ENCODE assay signal across 11 cellular contexts in genomic region chr19:29259153-29259552, GRCh38. TPM values are rescaled to one million over a fixed set of nuclear protein-coding genes. Genes with fewer than 3 reads are reported as not detected.
DNase-seq lines count a peak whose midpoint lies in the region; ATAC-seq and TF ChIP-seq lines count a peak whose summit lies in the region.
"Had no signal": no experiment of that assay in that cellular context is flagged by ENCODE, and none has a peak within 500 bp of the region (broad histone marks: within the 10 kb centered on the region; RNA-seq: fewer than 3 reads in every experiment).

No MANE protein-coding gene starts in this region.

- H3K4me1 ChIP-seq in OCI-LY3 (ENCODE audit: low read length) = peaks cover 8% of the 10 kb centered on the region; the same call in 1 of the 2 replicates
- H3K4me1 ChIP-seq: gastroesophageal sphincter had no signal

- DNase-seq in AG09319 (ENCODE audit: extremely low read depth, low read depth) (no peak), epithelial cell of esophagus (ENCODE audit: low read depth) (no peak), pons (ENCODE audit: low spot score) (no peak)
- DNase-seq in CD4-positive, alpha-beta T cell = no peak
- no peak for DNase-seq in natural killer cell treated with Interleukin-12 subunit alpha and Interleukin-12 subunit beta and Interleukin-15 and Interleukin-18, amount 100 ng/mL, for 72 hours (ENCODE audit: low spot score)
- no peak for DNase-seq in activated T-helper 2 cell treated with anti-CD3 and anti-CD28 coated beads, Interferon-gamma antibody, Interleukin-2, Interleukin-4, amounts not matched to agents 10 μg/mL and 5 μg/mL and 100 μg/mL, durations not matched to agents 14 hours and 24 hours and 36 hours (ENCODE audit: low spot score)
- DNase-seq: T-helper 2 cell had no signal

- no peaks in the 10 kb centered on the region for H3K9me3 ChIP-seq in OCI-LY3 (ENCODE audit: insufficient read depth, low read length)
- H3K9me3 ChIP-seq in CD4-positive, alpha-beta T cell (ENCODE audit: control insufficient read depth, low read length) = no peaks in the 10 kb centered on the region
- H3K9me3 ChIP-seq: gastroesophageal sphincter had no signal

- H3K27ac ChIP-seq in OCI-LY3 (ENCODE audit: low read length) = no peak overlapping the region
- H3K27ac ChIP-seq in CD4-positive, alpha-beta T cell (ENCODE audit: low read depth, low read length) = no peak overlapping the region
- H3K27ac ChIP-seq: gastroesophageal sphincter, skin epidermis had no signal

- H2AFZ ChIP-seq in OCI-LY3 (ENCODE audit: low read depth, low read length) = no peak overlapping the region

- H4K20me1 ChIP-seq in OCI-LY3 (ENCODE audit: insufficient read depth, low read length) = no peaks in the 10 kb centered on the region

- H3K9ac ChIP-seq in OCI-LY3 (ENCODE audit: low read length) = no peak overlapping the region

- CTCF ChIA-PET in CD4-positive, alpha-beta T cell (lab: Charles Lee) = no interaction called here

- no peak overlapping the region for H3K4me3 Mint-ChIP-seq in CD4-positive, alpha-beta T cell
- no peak overlapping the region for H3K4me3 Mint-ChIP-seq in natural killer cell treated with Interleukin-12 subunit alpha and Interleukin-12 subunit beta and Interleukin-15 and Interleukin-18, amount 100 ng/mL, for 72 hours
- H3K4me3 Mint-ChIP-seq in activated T-helper 2 cell treated with anti-CD3 and anti-CD28 coated beads, Interferon-gamma antibody, Interleukin-2, Interleukin-4, amounts not matched to agents 10 μg/mL and 5 μg/mL and 100 μg/mL, durations not matched to agents 14 hours and 24 hours and 36 hours (ENCODE audit: low read depth) = no peak overlapping the region

- no peak for ATAC-seq in CD4-positive, alpha-beta T cell (ENCODE audit: poor library complexity)
- ATAC-seq in natural killer cell treated with Interleukin-12 subunit alpha and Interleukin-12 subunit beta and Interleukin-15 and Interleukin-18, amount 100 ng/mL, for 72 hours = no peak
- ATAC-seq: gastroesophageal sphincter had no signal

- H3K9me3 Mint-ChIP-seq in CD4-positive, alpha-beta T cell = no peaks in the 10 kb centered on the region
- no peaks in the 10 kb centered on the region for H3K9me3 Mint-ChIP-seq in natural killer cell treated with Interleukin-12 subunit alpha and Interleukin-12 subunit beta and Interleukin-15 and Interleukin-18, amount 100 ng/mL, for 72 hours
- H3K9me3 Mint-ChIP-seq in activated T-helper 2 cell treated with anti-CD3 and anti-CD28 coated beads, Interferon-gamma antibody, Interleukin-2, Interleukin-4, amounts not matched to agents 10 μg/mL and 5 μg/mL and 100 μg/mL, durations not matched to agents 14 hours and 24 hours and 36 hours = no peaks in the 10 kb centered on the region

- H3K4me3 ChIP-seq in OCI-LY3 (ENCODE audit: low read length) = no peak overlapping the region
- H3K4me3 ChIP-seq in epithelial cell of esophagus (ENCODE audit: low read length) = no peak overlapping the region
- H3K4me3 ChIP-seq: gastroesophageal sphincter, skin epidermis had no signal

- H3K4me2 ChIP-seq in OCI-LY3 (ENCODE audit: low read length) = 0 out of 2 replicates have a peak overlapping the region, but pooled peaks have one; percentile 16

- intact Hi-C loops in CD4-positive, alpha-beta T cell (cut with DNase I, micrococcal nuclease) = no loop called here
- intact Hi-C loops in activated T-helper 2 cell treated with anti-CD3 and anti-CD28 coated beads, Interferon-gamma antibody, Interleukin-2, Interleukin-4, amounts not matched to agents 10 μg/mL and 5 μg/mL and 100 μg/mL, durations not matched to agents 14 hours and 24 hours and 36 hours (cut with micrococcal nuclease) = no loop called here

- POLR2A ChIA-PET in CD4-positive, alpha-beta T cell (lab: Charles Lee) = no interaction called here

- no peaks in the 10 kb centered on the region for H3K4me1 Mint-ChIP-seq in CD4-positive, alpha-beta T cell (ENCODE audit: low read depth)
- peaks cover 9 to 16% of the 10 kb centered on the region in 2 donors for H3K4me1 Mint-ChIP-seq in natural killer cell treated with Interleukin-12 subunit alpha and Interleukin-12 subunit beta and Interleukin-15 and Interleukin-18, amount 100 ng/mL, for 72 hours (ENCODE audit: low read depth in 2 of 2)
- no peaks in the 10 kb centered on the region for H3K4me1 Mint-ChIP-seq in activated T-helper 2 cell treated with anti-CD3 and anti-CD28 coated beads, Interferon-gamma antibody, Interleukin-2, Interleukin-4, amounts not matched to agents 10 μg/mL and 5 μg/mL and 100 μg/mL, durations not matched to agents 14 hours and 24 hours and 36 hours (ENCODE audit: low read depth)

- TF ChIP-seq CTCF in AG09319 (IDR thresholded peaks at IDR 0.05; ENCODE audit: low read depth, low read length) (peak; percentile 16), GM12874 (IDR thresholded peaks at IDR 0.05; ENCODE audit: insufficient read depth, low read depth, low read length) (0 out of 2 replicates have a peak, but pooled peaks have one; percentile 14), OCI-LY3 (IDR thresholded peaks at IDR 0.05; ENCODE audit: low read depth, low read length) (peak; percentile 71), epithelial cell of esophagus (IDR thresholded peaks at IDR 0.05; ENCODE audit: insufficient read depth, low read depth, low read length, missing control alignments) (peak; percentile 2)
- TF ChIP-seq CTCF in CD4-positive, alpha-beta T cell (IDR thresholded peaks at IDR 0.05) = no peak

- H3K36me3 Mint-ChIP-seq in CD4-positive, alpha-beta T cell (ENCODE audit: low read depth) = no peaks in the 10 kb centered on the region
- no peaks in the 10 kb centered on the region for H3K36me3 Mint-ChIP-seq in natural killer cell treated with Interleukin-12 subunit alpha and Interleukin-12 subunit beta and Interleukin-15 and Interleukin-18, amount 100 ng/mL, for 72 hours
- H3K36me3 Mint-ChIP-seq in activated T-helper 2 cell treated with anti-CD3 and anti-CD28 coated beads, Interferon-gamma antibody, Interleukin-2, Interleukin-4, amounts not matched to agents 10 μg/mL and 5 μg/mL and 100 μg/mL, durations not matched to agents 14 hours and 24 hours and 36 hours (ENCODE audit: low read depth) = no peaks in the 10 kb centered on the region

- H3K79me2 ChIP-seq in OCI-LY3 (ENCODE audit: low read length) = no peaks in the 10 kb centered on the region

- H3K27me3 Mint-ChIP-seq in CD4-positive, alpha-beta T cell = peaks cover 21% of the 10 kb centered on the region
- peaks cover 4 to 5% of the 10 kb centered on the region in 2 donors for H3K27me3 Mint-ChIP-seq in natural killer cell treated with Interleukin-12 subunit alpha and Interleukin-12 subunit beta and Interleukin-15 and Interleukin-18, amount 100 ng/mL, for 72 hours
- H3K27me3 Mint-ChIP-seq in activated T-helper 2 cell treated with anti-CD3 and anti-CD28 coated beads, Interferon-gamma antibody, Interleukin-2, Interleukin-4, amounts not matched to agents 10 μg/mL and 5 μg/mL and 100 μg/mL, durations not matched to agents 14 hours and 24 hours and 36 hours (ENCODE audit: low read depth) = no peaks in the 10 kb centered on the region

- no peaks in the 10 kb centered on the region for H3K27me3 ChIP-seq in OCI-LY3 (ENCODE audit: low read depth, low read length)
- peaks cover 7% of the 10 kb centered on the region for H3K27me3 ChIP-seq in CD4-positive, alpha-beta T cell (ENCODE audit: control insufficient read depth, insufficient read depth, low read length)

- no peaks in the 10 kb centered on the region for H3K36me3 ChIP-seq in OCI-LY3 (replicated peaks; ENCODE audit: low read depth, low read length)
- H3K36me3 ChIP-seq: gastroesophageal sphincter had no signal

- H3K27ac Mint-ChIP-seq in CD4-positive, alpha-beta T cell = no peak overlapping the region
- H3K27ac Mint-ChIP-seq in natural killer cell treated with Interleukin-12 subunit alpha and Interleukin-12 subunit beta and Interleukin-15 and Interleukin-18, amount 100 ng/mL, for 72 hours = no peak overlapping the region
- no peak overlapping the region for H3K27ac Mint-ChIP-seq in activated T-helper 2 cell treated with anti-CD3 and anti-CD28 coated beads, Interferon-gamma antibody, Interleukin-2, Interleukin-4, amounts not matched to agents 10 μg/mL and 5 μg/mL and 100 μg/mL, durations not matched to agents 14 hours and 24 hours and 36 hours

RNA-seq across cellular contexts. Expression of gene UQCRFS1, which starts 46.2 kb away (rescaled TPM):
- total RNA-seq in CD4-positive, alpha-beta T cell = 10 to 100 TPM; 30.5 TPM
- 10 to 100 TPM; 27.3 to 33.6 TPM for total RNA-seq in natural killer cell treated with Interleukin-12 subunit alpha and Interleukin-12 subunit beta and Interleukin-15 and Interleukin-18, amount 100 ng/mL, for 72 hours
- total RNA-seq in activated T-helper 2 cell treated with anti-CD3 and anti-CD28 coated beads, Interferon-gamma antibody, Interleukin-2, Interleukin-4, amounts not matched to agents 10 μg/mL and 5 μg/mL and 100 μg/mL, durations not matched to agents 14 hours and 24 hours and 36 hours = 44.6 and 44.8 TPM in 2 replicates
